1 cellular context compared by ENCODE assay signal in genomic region chr12:25040593-25040992, GRCh38.
TF ChIP-seq lines count a peak whose summit lies in the region.

No MANE protein-coding gene starts in this region.

TF ChIP-seq in HepG2, 621 proteins besides CTCF, POLR2A, EP300 and RAD21 (continued from another document):
- TF ChIP-seq, protein P1, sequence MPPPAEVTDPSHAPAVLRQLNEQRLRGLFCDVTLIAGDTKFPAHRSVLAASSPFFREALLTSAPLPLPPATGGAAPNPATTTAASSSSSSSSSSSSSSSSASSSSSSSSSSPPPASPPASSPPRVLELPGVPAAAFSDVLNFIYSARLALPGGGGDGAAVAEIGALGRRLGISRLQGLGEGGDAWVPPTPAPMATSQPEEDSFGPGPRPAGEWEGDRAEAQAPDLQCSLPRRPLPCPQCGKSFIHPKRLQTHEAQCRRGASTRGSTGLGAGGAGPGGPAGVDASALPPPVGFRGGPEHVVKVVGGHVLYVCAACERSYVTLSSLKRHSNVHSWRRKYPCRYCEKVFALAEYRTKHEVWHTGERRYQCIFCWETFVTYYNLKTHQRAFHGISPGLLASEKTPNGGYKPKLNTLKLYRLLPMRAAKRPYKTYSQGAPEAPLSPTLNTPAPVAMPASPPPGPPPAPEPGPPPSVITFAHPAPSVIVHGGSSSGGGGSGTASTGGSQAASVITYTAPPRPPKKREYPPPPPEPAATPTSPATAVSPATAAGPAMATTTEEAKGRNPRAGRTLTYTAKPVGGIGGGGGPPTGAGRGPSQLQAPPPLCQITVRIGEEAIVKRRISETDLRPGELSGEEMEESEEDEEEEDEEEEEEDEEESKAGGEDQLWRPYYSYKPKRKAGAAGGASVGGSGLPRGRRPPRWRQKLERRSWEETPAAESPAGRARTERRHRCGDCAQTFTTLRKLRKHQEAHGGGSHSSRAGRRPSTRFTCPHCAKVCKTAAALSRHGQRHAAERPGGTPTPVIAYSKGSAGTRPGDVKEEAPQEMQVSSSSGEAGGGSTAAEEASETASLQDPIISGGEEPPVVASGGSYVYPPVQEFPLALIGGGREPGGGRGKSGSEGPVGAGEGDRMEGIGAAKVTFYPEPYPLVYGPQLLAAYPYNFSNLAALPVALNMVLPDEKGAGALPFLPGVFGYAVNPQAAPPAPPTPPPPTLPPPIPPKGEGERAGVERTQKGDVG (CRISPR knock-in tag; IDR thresholded peaks at IDR 0.05; ENCODE audit: borderline replicate concordance): no peak
- TF ChIP-seq ZNF33B (CRISPR knock-in tag; IDR thresholded peaks at IDR 0.05) (no peak), ZNF724P (CRISPR knock-in tag; IDR thresholded peaks at IDR 0.05; ENCODE audit: borderline replicate concordance) (no peak), FOXM1 (CRISPR knock-in tag; IDR thresholded peaks at IDR 0.05) (no peak)
